Comparison of ENCODE assay signal across 23 cellular contexts in the genomic region with DNA sequence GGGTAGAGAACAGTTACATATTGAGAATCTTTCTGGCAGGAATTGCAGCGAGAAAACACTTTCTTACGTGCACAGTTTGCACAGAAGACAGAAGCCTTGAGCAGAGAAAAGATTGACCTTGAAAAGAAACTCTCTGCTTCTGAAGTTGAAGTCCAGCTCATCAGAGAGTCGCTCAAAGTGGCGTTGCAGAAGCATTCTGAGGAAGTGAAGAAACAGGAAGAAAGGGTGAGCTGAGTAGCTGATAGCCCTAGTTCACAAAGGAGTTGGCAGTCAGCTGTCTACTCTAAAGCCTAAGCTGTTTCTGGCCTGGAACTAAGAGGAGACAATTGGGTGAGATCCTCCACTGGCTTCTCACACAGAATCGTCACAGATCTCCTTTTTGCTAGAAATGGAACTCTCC. TPM values are rescaled to one million over a fixed set of nuclear protein-coding genes. Genes with fewer than 3 reads are reported as not detected.
DNase-seq lines count a peak whose midpoint lies in the region; ATAC-seq and TF ChIP-seq lines count a peak whose summit lies in the region.
"Had no signal": no experiment of that assay in that cellular context is flagged by ENCODE, and none has a peak within 500 bp of the region (broad histone marks: within the 10 kb centered on the region; RNA-seq: fewer than 3 reads in every experiment).

No MANE protein-coding gene starts in this region.

- intact Hi-C loops in left lung (cut with DNase I): no loop called here

- H3K36me3 ChIP-seq in left lung: peaks cover 0 to 76% of the 10 kb centered on the region in 2 donors

- H3K27ac Mint-ChIP-seq in stimulated activated naive B cell treated with anti-CD40 and anti-IgM and Interleukin-4, amounts not matched to agents 10 μg/mL and 1 μg/mL and 100 μg/mL, for 72 hours: peak overlapping the region; percentile 33
- H3K27ac Mint-ChIP-seq: H9, mesothelial cell of epicardium, progenitor cell of endocrine pancreas had no signal

- no peaks in the 10 kb centered on the region for H3K27me3 Mint-ChIP-seq in stimulated activated naive B cell treated with anti-CD40 and anti-IgM and Interleukin-4, amounts not matched to agents 10 μg/mL and 1 μg/mL and 100 μg/mL, for 72 hours
- H3K27me3 Mint-ChIP-seq: effector memory CD8-positive, alpha-beta T cell; progenitor cell of endocrine pancreas had no signal

- peaks cover 45 to 77% of the 10 kb centered on the region in 2 donors for H3K36me3 Mint-ChIP-seq in stimulated activated naive B cell treated with anti-CD40 and anti-IgM and Interleukin-4, amounts not matched to agents 10 μg/mL and 1 μg/mL and 100 μg/mL, for 72 hours

- peaks cover 0 to 17% of the 10 kb centered on the region in 2 donors for H3K4me1 ChIP-seq in left lung
- H3K4me1 ChIP-seq: body of pancreas had no signal

- H3K4me3 Mint-ChIP-seq in stimulated activated naive B cell treated with anti-CD40 and anti-IgM and Interleukin-4, amounts not matched to agents 10 μg/mL and 1 μg/mL and 100 μg/mL, for 72 hours: no peak overlapping the region
- H3K4me3 Mint-ChIP-seq: effector memory CD8-positive, alpha-beta T cell; H9; mesothelial cell of epicardium had no signal

- peaks cover 20 to 23% of the 10 kb centered on the region in 2 donors for H3K4me1 Mint-ChIP-seq in stimulated activated naive B cell treated with anti-CD40 and anti-IgM and Interleukin-4, amounts not matched to agents 10 μg/mL and 1 μg/mL and 100 μg/mL, for 72 hours
- H3K4me1 Mint-ChIP-seq: H9, mesothelial cell of epicardium had no signal

- ATAC-seq in left lung (peak; percentile 69), HG03135 (IDR thresholded peaks at IDR 0.05; ENCODE audit: unreplicated experiment) (no peak)
- ATAC-seq in stimulated activated naive B cell treated with anti-CD40 and anti-IgM and Interleukin-4, amounts not matched to agents 10 μg/mL and 1 μg/mL and 100 μg/mL, for 72 hours (replicated peaks): peak; percentile 55 to 74
- ATAC-seq: body of pancreas; effector memory CD8-positive, alpha-beta T cell had no signal

- no peaks in the 10 kb centered on the region for H3K9me3 ChIP-seq in left lung
- H3K9me3 ChIP-seq: body of pancreas, esophagus muscularis mucosa had no signal

- no peaks in the 10 kb centered on the region for H3K9me3 Mint-ChIP-seq in stimulated activated naive B cell treated with anti-CD40 and anti-IgM and Interleukin-4, amounts not matched to agents 10 μg/mL and 1 μg/mL and 100 μg/mL, for 72 hours
- H3K9me3 Mint-ChIP-seq: effector memory CD8-positive, alpha-beta T cell; H9; mesothelial cell of epicardium had no signal

- H3K27ac ChIP-seq in left lung: peak overlapping the region in 1 of 2 donors; percentile 81
- H3K27ac ChIP-seq: 22Rv1, body of pancreas, esophagus muscularis mucosa had no signal

- DNase-seq in SIG-M5 treated with dmso at 0.1 percent for 504 hours (lab: John Stamatoyannopoulos, UW; ENCODE audit: unreplicated experiment) (peak; percentile 78), SIG-M5 (lab: John Stamatoyannopoulos, UW) (no peak), SKM-1 treated with dmso at 0.1 percent for 144 hours (lab: John Stamatoyannopoulos, UW; ENCODE audit: unreplicated experiment) (peak; percentile 87), left lung (no peak), kidney glomerular epithelial cell (lab: John Stamatoyannopoulos, UW) (no peak), NCI-H1105 (lab: John Stamatoyannopoulos, UW) (no peak)
- no peak for DNase-seq in stimulated activated naive B cell treated with anti-CD40 and anti-IgM and Interleukin-4, amounts not matched to agents 10 μg/mL and 1 μg/mL and 100 μg/mL, for 72 hours
- DNase-seq: effector memory CD8-positive, alpha-beta T cell; H9; NCI-H1436 treated with DMSO at 0.1 percent for 48 hours; NCI-H2171; NCI-H69; OCI-M1; SHP77 treated with DMSO at 0.1 percent for 48 hours; small intestine; stimulated activated CD4-positive, alpha-beta T cell treated with anti-CD3 and anti-CD28 coated beads, Interleukin-4, amount 100 ng/mL, for 24 hours had no signal

- H3K27me3 ChIP-seq in left lung: no peaks in the 10 kb centered on the region
- H3K27me3 ChIP-seq: body of pancreas, esophagus muscularis mucosa had no signal

- TF ChIP-seq CTCF in left lung (IDR thresholded peaks at IDR 0.05): no peak

- no peak overlapping the region for H3K4me3 ChIP-seq in left lung
- H3K4me3 ChIP-seq: body of pancreas, esophagus muscularis mucosa had no signal

RNA-seq across cellular contexts. Expression of gene SH3BGRL3, which starts 20.3 kb away (rescaled TPM):
- 100 to 1,000 TPM; 210 to 347 TPM for total RNA-seq in left lung

RNA-seq across cellular contexts. Expression of gene CEP85, which starts 25.6 kb away (rescaled TPM):
- total RNA-seq in left lung: 10 to 100 TPM; 12.1 to 13.6 TPM

RNA-seq across cellular contexts. Expression of gene UBXN11, which starts 46.9 kb away (rescaled TPM):
- 10 to 100 TPM; 24.0 to 43.1 TPM for total RNA-seq in left lung

RNA-seq across cellular contexts. Expression of gene CD52, which starts 58.2 kb away (rescaled TPM):
- 100 to 1,000 TPM in 1 of 2 donors, 10 to 100 TPM in 1; 96.7 to 170 TPM for total RNA-seq in left lung
- total RNA-seq: body of pancreas, LHCN-M2 had no signal

Comparison
In these comparisons a context has a peak if more than half of its experiments do, and no peak if none do; other contexts are left out.
1. DNase-seq: peak in SIG-M5 treated with dmso at 0.1 percent for 504 hours (single experiment) and SKM-1 treated with dmso at 0.1 percent for 144 hours (single experiment); none in SIG-M5 (single experiment), left lung (0 of 2), stimulated activated naive B cell treated with anti-CD40 and anti-IgM and Interleukin-4, amounts not matched to agents 10 μg/mL and 1 μg/mL and 100 μg/mL, for 72 hours (single experiment), kidney glomerular epithelial cell (single experiment) and NCI-H1105 (single experiment).